8 cellular contexts compared by ENCODE assay signal in genomic region chr6:149060300-149060984, GRCh38.
DNase-seq lines count a peak whose midpoint lies in the region; ATAC-seq and TF ChIP-seq lines count a peak whose summit lies in the region.

No MANE protein-coding gene starts in this region.

- H4K20me1 ChIP-seq in GM23338 (replicated peaks; ENCODE audit: insufficient read depth), result no peaks in the 10 kb centered on the region

- H3K9me2 ChIP-seq in GM23338 (ENCODE audit: insufficient read depth), result no peaks in the 10 kb centered on the region

- no peaks in the 10 kb centered on the region for H3K79me2 ChIP-seq in GM23338 (replicated peaks; ENCODE audit: insufficient read depth)

- no peak for TF ChIP-seq CTCF in GM23338 (conservative IDR thresholded peaks at IDR 0.05; ENCODE audit: low read depth in 2 of 2)

- H3K27ac ChIP-seq in GM23338 (ENCODE audit: low read depth), result peak overlapping the region; percentile 42; the same call in 1 of the 2 replicates
- H3K27ac ChIP-seq in right cardiac atrium (ENCODE audit: low read length), result no peak overlapping the region
- H3K27ac ChIP-seq in aorta (ENCODE audit: low read depth in 1 of 2, low read length in 2 of 2), result no peak overlapping the region

- H2AFZ ChIP-seq in GM23338, result no peak overlapping the region

- 61% methylated on average over 19 of the region's 19 CpGs for WGBS in right cardiac atrium
- WGBS in aorta, 2 donors, result 87% methylated on average over 19 of the region's 19 CpGs

- H3K4me3 Mint-ChIP-seq in GM23338, result no peak overlapping the region
- peak overlapping the region; percentile 61 for H3K4me3 Mint-ChIP-seq in stimulated activated naive CD8-positive, alpha-beta T cell treated with anti-CD3 and anti-CD28 coated beads, Interleukin-15, Interleukin-2, amounts not matched to agents 100 ng/mL and 50 ng/mL, for 24 hours

- DNase-seq in GDM1 (lab: John Stamatoyannopoulos, UW), result peak; percentile 66
- DNase-seq in GM23338 (ENCODE audit: low spot score), result no peak
- DNase-seq in NCI-H146 (lab: John Stamatoyannopoulos, UW), result peak; percentile 81
- peak; percentile 76 for DNase-seq in activated CD8-positive, alpha-beta memory T cell treated with anti-CD3 and anti-CD28 coated beads for 24 hours
- no peak for DNase-seq in right cardiac atrium
- DNase-seq in aorta, result no peak
- DNase-seq in inferior parietal cortex (ENCODE audit: extremely low spot score), result no peak

- peaks cover 24% of the 10 kb centered on the region for H3K4me1 Mint-ChIP-seq in GM23338
- H3K4me1 Mint-ChIP-seq in stimulated activated naive CD8-positive, alpha-beta T cell treated with anti-CD3 and anti-CD28 coated beads, Interleukin-15, Interleukin-2, amounts not matched to agents 100 ng/mL and 50 ng/mL, for 24 hours (ENCODE audit: low read depth), result peaks cover 36% of the 10 kb centered on the region

- ATAC-seq in GM23338 (peak; percentile 22; the same call in 1 of the 3 replicates), right cardiac atrium (peak; percentile 10 to 53), aorta (ENCODE audit: low FRiP score) (no peak)

- H3K36me3 ChIP-seq in GM23338 (ENCODE audit: insufficient read depth) (no peaks in the 10 kb centered on the region), aorta (ENCODE audit: control insufficient read depth in 1 of 2, insufficient read depth in 2 of 2, low read length in 1 of 2) (no peaks in the 10 kb centered on the region)

- no peaks in the 10 kb centered on the region for H3K9me3 Mint-ChIP-seq in GM23338
- no peaks in the 10 kb centered on the region for H3K9me3 Mint-ChIP-seq in stimulated activated naive CD8-positive, alpha-beta T cell treated with anti-CD3 and anti-CD28 coated beads, Interleukin-15, Interleukin-2, amounts not matched to agents 100 ng/mL and 50 ng/mL, for 24 hours

- H3K27me3 Mint-ChIP-seq in GM23338 (ENCODE audit: insufficient read depth, low read depth, poor library complexity), result peaks cover 4% of the 10 kb centered on the region
- H3K27me3 Mint-ChIP-seq in stimulated activated naive CD8-positive, alpha-beta T cell treated with anti-CD3 and anti-CD28 coated beads, Interleukin-15, Interleukin-2, amounts not matched to agents 100 ng/mL and 50 ng/mL, for 24 hours, result no peaks in the 10 kb centered on the region

- H3K4me3 ChIP-seq in GM23338, result no peak overlapping the region
- H3K4me3 ChIP-seq in right cardiac atrium (ENCODE audit: low read length), result no peak overlapping the region
- H3K4me3 ChIP-seq in aorta (ENCODE audit: low read length in 2 of 2), result no peak overlapping the region

- H3K27ac Mint-ChIP-seq in GM23338, result peak overlapping the region; percentile 54
- peak overlapping the region; percentile 82 for H3K27ac Mint-ChIP-seq in stimulated activated naive CD8-positive, alpha-beta T cell treated with anti-CD3 and anti-CD28 coated beads, Interleukin-15, Interleukin-2, amounts not matched to agents 100 ng/mL and 50 ng/mL, for 24 hours

- H3K27me3 ChIP-seq in GM23338 (ENCODE audit: insufficient read depth), result no peaks in the 10 kb centered on the region
- H3K27me3 ChIP-seq in right cardiac atrium (ENCODE audit: control insufficient read depth, insufficient read depth), result no peaks in the 10 kb centered on the region
- no peaks in the 10 kb centered on the region for H3K27me3 ChIP-seq in aorta (ENCODE audit: control insufficient read depth in 1 of 2, insufficient read depth in 2 of 2, low read length in 1 of 2)

- H3F3A ChIP-seq in GM23338 (replicated peaks; ENCODE audit: low read depth), result no peaks in the 10 kb centered on the region

- peaks cover 6% of the 10 kb centered on the region; the same call in 1 of the 2 replicates for H3K4me1 ChIP-seq in GM23338 (ENCODE audit: insufficient read depth)
- peaks cover 8% of the 10 kb centered on the region for H3K4me1 ChIP-seq in right cardiac atrium (ENCODE audit: control insufficient read depth, insufficient read depth, low read length)
- peaks cover 3 to 4% of the 10 kb centered on the region in 2 donors for H3K4me1 ChIP-seq in aorta (ENCODE audit: control insufficient read depth in 1 of 2, insufficient read depth in 2 of 2, low read length in 2 of 2)

- no peaks in the 10 kb centered on the region for H3K36me3 Mint-ChIP-seq in GM23338 (ENCODE audit: low read depth)
- H3K36me3 Mint-ChIP-seq in stimulated activated naive CD8-positive, alpha-beta T cell treated with anti-CD3 and anti-CD28 coated beads, Interleukin-15, Interleukin-2, amounts not matched to agents 100 ng/mL and 50 ng/mL, for 24 hours (ENCODE audit: low read depth), result no peaks in the 10 kb centered on the region

- H3K9me3 ChIP-seq in right cardiac atrium (ENCODE audit: control insufficient read depth, low read length) (no peaks in the 10 kb centered on the region), aorta (ENCODE audit: control insufficient read depth, low read length) (no peaks in the 10 kb centered on the region)

- H3K4me2 ChIP-seq in GM23338, result no peak overlapping the region

- intact Hi-C loops in right cardiac atrium (cut with DNase I) (no loop called here), aorta (cut with DNase I) (no loop called here)

TF ChIP-seq in GM23338, 12 proteins besides CTCF, POLR2A, EP300 and RAD21:
- TF ChIP-seq REST (IDR thresholded peaks at IDR 0.05; ENCODE audit: unreplicated experiment), result no peak
TF ChIP-seq in GM23338: peak in this region for 0.

Comparison
In these comparisons a context has a peak if more than half of its experiments do, and no peak if none do; other contexts are left out.
1. DNase-seq: peak in GDM1 (single experiment), NCI-H146 (single experiment) and activated CD8-positive, alpha-beta memory T cell treated with anti-CD3 and anti-CD28 coated beads for 24 hours (single experiment); none in GM23338 (single experiment), right cardiac atrium (0 of 3), aorta (0 of 2) and inferior parietal cortex (single experiment).